Comparison of ENCODE assay signal across 23 cellular contexts in the genomic region with DNA sequence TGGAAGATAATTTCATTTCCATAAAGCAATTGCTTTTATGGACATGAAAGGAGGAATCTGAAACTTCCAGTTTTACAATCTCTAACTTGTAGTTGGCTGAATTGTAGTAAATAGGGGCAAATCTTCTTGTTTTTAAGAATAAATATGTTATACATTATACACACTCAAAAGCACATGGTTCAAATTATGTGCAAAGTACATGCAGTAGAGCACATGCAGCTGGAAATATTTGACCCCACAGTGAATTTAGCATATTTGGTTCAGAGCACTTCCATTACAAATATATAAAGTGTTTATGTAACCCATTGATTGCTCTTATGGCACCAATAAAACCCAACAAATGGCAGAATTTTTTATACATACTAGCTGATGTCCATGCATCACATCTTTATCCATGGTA.
DNase-seq lines count a peak whose midpoint lies in the region; ATAC-seq, FAIRE-seq and TF ChIP-seq lines count a peak whose summit lies in the region.
"Had no signal": no experiment of that assay in that cellular context is flagged by ENCODE, and none has a peak within 500 bp of the region (broad histone marks: within the 10 kb centered on the region; RNA-seq: fewer than 3 reads in every experiment).

No MANE protein-coding gene starts in this region.

- H3K9me3 ChIP-seq in liver (ENCODE audit: control insufficient read depth in 4 of 4, low read length in 3 of 4) (no peaks in the 10 kb centered on the region), HepG2 (ENCODE audit: low read length) (peaks cover 17% of the 10 kb centered on the region; the same call in 1 of the 2 replicates), right lobe of liver (no peaks in the 10 kb centered on the region)
- H3K9me3 ChIP-seq: BE2C had no signal

- H3K27ac ChIP-seq in liver (ENCODE audit: low read depth in 1 of 2, low read length in 2 of 2): peak overlapping the region; percentile 84 to 90
- H3K27ac ChIP-seq in HepG2 (ENCODE audit: extremely low read length, insufficient read depth, low read length): no peak overlapping the region
- peak overlapping the region in 2 of 3 donors; percentile 90 for H3K27ac ChIP-seq in right lobe of liver
- H3K27ac ChIP-seq: 22Rv1; BLaER1 treated with 17β-estradiol and CSF1 and Interleukin-3, amounts not matched to agents 10 nM and 100 nM had no signal

- TF ChIP-seq EP300 in HepG2 (IDR thresholded peaks at IDR 0.05; ENCODE audit: low read depth in 2 of 2, low read length in 2 of 2): no peak
- no peak for TF ChIP-seq EP300 in HepG2 (CRISPR knock-in tag; IDR thresholded peaks at IDR 0.05; ENCODE audit: borderline replicate concordance)

- no peak overlapping the region for H3K4me2 ChIP-seq in HepG2 (ENCODE audit: low read depth, low read length)
- H3K4me2 ChIP-seq: BLaER1 treated with 17β-estradiol and CSF1 and Interleukin-3, amounts not matched to agents 10 nM and 100 nM; GM23338 had no signal

- H3K79me2 ChIP-seq in HepG2 (ENCODE audit: insufficient read depth, low read length): no peaks in the 10 kb centered on the region

- in situ Hi-C loops in HepG2 (cut with HindIII; ENCODE audit: extremely low pct_ligation_motif_present, low pct_unique_long_range_greater_than_20kb): no loop called here

- CTCF ChIA-PET in HepG2 (lab: Yijun Ruan, JAX; ENCODE audit: low intra/inter-chr PET ratio, low total read pairs): no interaction called here

- no peak for TF ChIP-seq POLR2A in HepG2 (IDR thresholded peaks at IDR 0.05; ENCODE audit: insufficient read depth in 1 of 2, low read depth in 2 of 2, low read length in 2 of 2)
- TF ChIP-seq POLR2A in right lobe of liver (IDR thresholded peaks at IDR 0.05): no peak

- no peak overlapping the region for H3K9ac ChIP-seq in liver (ENCODE audit: low read depth in 1 of 2, low read length in 2 of 2)
- H3K9ac ChIP-seq in HepG2 (ENCODE audit: insufficient read depth, low read depth, low read length): no peak overlapping the region
- H3K9ac ChIP-seq: BLaER1 treated with 17β-estradiol and CSF1 and Interleukin-3, amounts not matched to agents 10 nM and 100 nM had no signal

- H3K4me3 ChIP-seq in liver (ENCODE audit: low read depth in 1 of 3, low read length in 3 of 3) (peak overlapping the region in 1 of 3 donors; percentile 14), HepG2 (replicated peaks in 1 of 3; ENCODE audit: insufficient read depth in 1 of 3, low read depth in 2 of 3, low read length in 3 of 3) (no peak overlapping the region), right lobe of liver (peak overlapping the region in 1 of 3 donors; percentile 25)
- H3K4me3 ChIP-seq: BLaER1 treated with 17β-estradiol and CSF1 and Interleukin-3, amounts not matched to agents 10 nM and 100 nM; GM12878; GM23338 had no signal

- FAIRE-seq in HepG2 (lab: Jason Lieb, UNC): no peak
- FAIRE-seq: A204.1, D721Med, GM12878 had no signal

- no peak overlapping the region for H2AFZ ChIP-seq in HepG2 (ENCODE audit: low read length)
- H2AFZ ChIP-seq: GM23338 had no signal

- ATAC-seq in HepG2 (no peak), right lobe of liver (no peak), Right ventricle myocardium inferior (no peak)
- ATAC-seq: GM12878, GM23338, HCT116 had no signal

- no peak for TF ChIP-seq RAD21 in liver (IDR thresholded peaks at IDR 0.05)
- TF ChIP-seq RAD21 in HepG2 (CRISPR knock-in tag; IDR thresholded peaks at IDR 0.05): no peak

- H3K27me3 ChIP-seq in liver (ENCODE audit: control insufficient read depth in 4 of 4, insufficient read depth in 4 of 4, low read length in 3 of 4): no peaks in the 10 kb centered on the region
- no peaks in the 10 kb centered on the region for H3K27me3 ChIP-seq in HepG2 (ENCODE audit: control insufficient read depth in 1 of 2, insufficient read depth in 2 of 2, low read length in 2 of 2)
- no peaks in the 10 kb centered on the region for H3K27me3 ChIP-seq in right lobe of liver
- H3K27me3 ChIP-seq: BE2C; BLaER1 treated with 17β-estradiol and CSF1 and Interleukin-3, amounts not matched to agents 10 nM and 100 nM had no signal

- no peak for TF ChIP-seq CTCF in liver (IDR thresholded peaks at IDR 0.05; ENCODE audit: low read depth, low read length, missing input control)
- no peak for TF ChIP-seq CTCF in HepG2 (CRISPR knock-in tag; IDR thresholded peaks at IDR 0.05)
- no peak for TF ChIP-seq CTCF in right lobe of liver (IDR thresholded peaks at IDR 0.05)

- no TSS peak for BruUV-seq in HepG2 (replicated peaks; lab: Mats Ljungman, UMichigan)

- DNase-seq in HepG2 (ENCODE audit: low spot score): no peak
- DNase-seq in fibroblast of gingiva (ENCODE audit: low read depth): peak; percentile 58
- no peak for DNase-seq in right lobe of liver
- DNase-seq in OCI-M1 (lab: John Stamatoyannopoulos, UW): no peak
- no peak for DNase-seq in NOMO-1 treated with dmso at 0.1 percent for 144 hours (lab: John Stamatoyannopoulos, UW; ENCODE audit: unreplicated experiment)
- no peak for DNase-seq in Right ventricle myocardium inferior (ENCODE audit: missing footprints)
- DNase-seq: BE2C; CD4-positive, alpha-beta T cell; CD8-positive, alpha-beta memory T cell; DMS 273 treated with DMSO at 0.1 percent for 48 hours; DMS79; EL; GDM1; H9; HFFc6 had no signal

- POLR2A ChIA-PET in HepG2 (lab: Yijun Ruan, JAX): no interaction called here

- H3K4me1 ChIP-seq in liver (ENCODE audit: control insufficient read depth in 4 of 4, insufficient read depth in 4 of 4, low read length in 3 of 4): peaks cover 5 to 31% (median 11%) of the 10 kb centered on the region in 4 donors
- no peaks in the 10 kb centered on the region for H3K4me1 ChIP-seq in HepG2 (ENCODE audit: insufficient read depth, low read length)
- H3K4me1 ChIP-seq in right lobe of liver: peaks cover 0 to 33% (median 6%) of the 10 kb centered on the region in 4 donors
- H3K4me1 ChIP-seq: BE2C; BLaER1 treated with 17β-estradiol and CSF1 and Interleukin-3, amounts not matched to agents 10 nM and 100 nM had no signal

- intact Hi-C loops in HepG2 (cut with micrococcal nuclease; ENCODE audit: unreplicated experiment): no loop called here
- intact Hi-C loops in right lobe of liver (cut with DNase I): no loop called here
- intact Hi-C loops in Right ventricle myocardium inferior (cut with DNase I): no loop called here

- no peaks in the 10 kb centered on the region for H4K20me1 ChIP-seq in HepG2 (ENCODE audit: insufficient read depth, low read length)
- H4K20me1 ChIP-seq: BLaER1 treated with 17β-estradiol and CSF1 and Interleukin-3, amounts not matched to agents 10 nM and 100 nM had no signal

- H3K36me3 ChIP-seq in liver (ENCODE audit: control insufficient read depth in 4 of 4, insufficient read depth in 3 of 4, low read depth in 1 of 4, low read length in 3 of 4) (no peaks in the 10 kb centered on the region), HepG2 (replicated peaks in 1 of 2; ENCODE audit: control insufficient read depth in 1 of 2, insufficient read depth in 2 of 2, low read length in 2 of 2) (no peaks in the 10 kb centered on the region), right lobe of liver (no peaks in the 10 kb centered on the region)
- H3K36me3 ChIP-seq: BE2C had no signal

TF ChIP-seq in liver, 16 proteins besides CTCF, POLR2A, EP300 and RAD21 (continues in another document):
- TF ChIP-seq HNF4A (conservative IDR thresholded peaks at IDR 0.05) (no peak), YY1 (IDR thresholded peaks at IDR 0.05) (no peak), TAF1 (conservative IDR thresholded peaks at IDR 0.05) (no peak), NR2F2 (IDR thresholded peaks at IDR 0.05) (no peak), EGR1 (IDR thresholded peaks at IDR 0.05; ENCODE audit: low read depth in 2 of 2) (no peak)
- TF ChIP-seq, protein P1, sequence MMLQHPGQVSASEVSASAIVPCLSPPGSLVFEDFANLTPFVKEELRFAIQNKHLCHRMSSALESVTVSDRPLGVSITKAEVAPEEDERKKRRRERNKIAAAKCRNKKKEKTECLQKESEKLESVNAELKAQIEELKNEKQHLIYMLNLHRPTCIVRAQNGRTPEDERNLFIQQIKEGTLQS (IDR thresholded peaks at IDR 0.05): no peak

TF ChIP-seq in HepG2, 621 proteins besides CTCF, POLR2A, EP300 and RAD21 (continues in another document):
- no peak for TF ChIP-seq ZNF768 (CRISPR knock-in tag; IDR thresholded peaks at IDR 0.05)
- TF ChIP-seq, protein P2, sequence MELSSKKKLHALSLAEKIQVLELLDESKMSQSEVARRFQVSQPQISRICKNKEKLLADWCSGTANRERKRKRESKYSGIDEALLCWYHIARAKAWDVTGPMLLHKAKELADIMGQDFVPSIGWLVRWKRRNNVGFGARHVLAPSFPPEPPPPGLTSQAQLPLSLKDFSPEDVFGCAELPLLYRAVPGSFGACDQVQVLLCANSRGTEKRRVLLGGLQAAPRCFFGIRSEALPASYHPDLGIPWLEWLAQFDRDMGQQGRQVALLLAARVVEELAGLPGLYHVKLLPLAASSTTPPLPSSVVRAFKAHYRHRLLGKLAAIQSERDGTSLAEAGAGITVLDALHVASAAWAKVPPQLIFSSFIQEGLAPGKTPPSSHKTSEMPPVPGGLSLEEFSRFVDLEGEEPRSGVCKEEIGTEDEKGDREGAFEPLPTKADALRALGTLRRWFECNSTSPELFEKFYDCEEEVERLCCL (CRISPR knock-in tag; IDR thresholded peaks at IDR 0.05; ENCODE audit: borderline replicate concordance): no peak
- no peak for TF ChIP-seq KLF16 (CRISPR knock-in tag; IDR thresholded peaks at IDR 0.05)
- TF ChIP-seq FOXC1 (CRISPR knock-in tag; IDR thresholded peaks at IDR 0.05; ENCODE audit: borderline replicate concordance): no peak
- TF ChIP-seq, protein P3, sequence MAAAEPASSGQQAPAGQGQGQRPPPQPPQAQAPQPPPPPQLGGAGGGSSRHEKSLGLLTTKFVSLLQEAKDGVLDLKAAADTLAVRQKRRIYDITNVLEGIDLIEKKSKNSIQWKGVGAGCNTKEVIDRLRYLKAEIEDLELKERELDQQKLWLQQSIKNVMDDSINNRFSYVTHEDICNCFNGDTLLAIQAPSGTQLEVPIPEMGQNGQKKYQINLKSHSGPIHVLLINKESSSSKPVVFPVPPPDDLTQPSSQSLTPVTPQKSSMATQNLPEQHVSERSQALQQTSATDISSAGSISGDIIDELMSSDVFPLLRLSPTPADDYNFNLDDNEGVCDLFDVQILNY (CRISPR knock-in tag; conservative IDR thresholded peaks at IDR 0.05): no peak
- TF ChIP-seq NFE2L1 (CRISPR knock-in tag; IDR thresholded peaks at IDR 0.05; ENCODE audit: borderline replicate concordance): no peak
- TF ChIP-seq, protein P4, sequence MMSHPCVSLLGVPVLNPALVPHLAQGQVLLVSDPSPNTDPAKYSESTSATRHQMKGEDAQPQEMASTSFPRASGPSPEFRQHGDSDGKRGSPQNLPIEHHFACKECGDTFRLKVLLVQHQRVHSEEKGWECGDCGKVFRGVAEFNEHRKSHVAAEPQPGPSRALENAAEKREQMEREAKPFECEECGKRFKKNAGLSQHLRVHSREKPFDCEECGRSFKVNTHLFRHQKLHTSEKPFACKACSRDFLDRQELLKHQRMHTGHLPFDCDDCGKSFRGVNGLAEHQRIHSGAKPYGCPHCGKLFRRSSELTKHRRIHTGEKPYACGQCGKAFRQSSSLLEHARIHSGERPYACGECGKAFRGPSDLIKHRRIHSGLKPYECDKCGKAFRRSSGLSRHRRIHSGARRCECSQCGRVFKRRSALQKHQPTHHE (CRISPR knock-in tag; IDR thresholded peaks at IDR 0.05; ENCODE audit: borderline replicate concordance): no peak
